In the genomic region with DNA sequence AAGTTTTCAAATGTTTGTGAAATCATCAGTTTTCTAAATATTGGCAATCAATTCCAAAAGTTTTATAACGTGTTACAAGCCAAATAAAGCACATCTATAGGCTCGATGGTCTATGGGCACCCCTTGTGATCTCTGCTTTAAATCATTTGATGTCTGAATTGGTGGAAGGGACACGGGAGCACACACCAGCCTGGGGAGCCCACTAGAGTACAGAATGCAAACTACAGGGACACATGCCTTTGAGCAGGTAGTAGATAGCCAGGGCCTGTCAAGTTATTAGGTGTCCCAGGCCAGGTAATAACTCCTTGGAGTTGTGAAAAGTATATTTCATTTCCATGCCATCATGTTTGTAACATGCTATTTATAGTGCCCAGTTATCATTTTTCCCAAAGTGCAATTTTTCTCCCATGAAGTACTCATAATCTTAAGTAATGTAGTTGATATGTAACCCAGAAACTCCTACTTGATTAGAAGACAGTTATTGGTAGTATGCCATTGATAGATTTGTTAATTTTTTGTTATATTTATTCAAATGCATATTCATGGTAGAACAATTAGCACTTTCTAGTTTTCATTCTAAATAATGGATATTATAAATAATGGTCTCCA, we compare ENCODE assay signal across 8 cellular contexts.
DNase-seq lines count a peak whose midpoint lies in the region; ATAC-seq and TF ChIP-seq lines count a peak whose summit lies in the region.

No MANE protein-coding gene starts in this region.

- H3K27ac ChIP-seq in CD8-positive, alpha-beta T cell (ENCODE audit: low read depth, low read length), result no peak overlapping the region
- no peak overlapping the region for H3K27ac ChIP-seq in colonic mucosa

- H3K27me3 Mint-ChIP-seq in CD8-positive, alpha-beta T cell (ENCODE audit: low read depth), result no peaks in the 10 kb centered on the region
- H3K27me3 Mint-ChIP-seq in osteocyte (ENCODE audit: unreplicated experiment), result no peaks in the 10 kb centered on the region

- H3K4me3 Mint-ChIP-seq in CD8-positive, alpha-beta T cell, result no peak overlapping the region
- no peak overlapping the region for H3K4me3 Mint-ChIP-seq in osteocyte (ENCODE audit: unreplicated experiment)

- H3K9me3 Mint-ChIP-seq in CD8-positive, alpha-beta T cell, result no peaks in the 10 kb centered on the region
- no peaks in the 10 kb centered on the region for H3K9me3 Mint-ChIP-seq in osteocyte (ENCODE audit: unreplicated experiment)

- no peak overlapping the region for H3K4me3 ChIP-seq in CD8-positive, alpha-beta T cell (ENCODE audit: low read depth, low read length)
- no peak overlapping the region for H3K4me3 ChIP-seq in colonic mucosa

- ATAC-seq in CD8-positive, alpha-beta T cell, result no peak
- ATAC-seq in GM18858 (IDR thresholded peaks at IDR 0.05; ENCODE audit: unreplicated experiment), result peak; percentile 90
- peak; percentile 97 for ATAC-seq in HG02885 (IDR thresholded peaks at IDR 0.05; ENCODE audit: poor library complexity, unreplicated experiment)
- no peak for ATAC-seq in GM18870 (IDR thresholded peaks at IDR 0.05; ENCODE audit: unreplicated experiment)

- no peak overlapping the region for H3K9ac ChIP-seq in colonic mucosa (ENCODE audit: low read depth in 2 of 2, low read length in 2 of 2)

- peaks cover 5% of the 10 kb centered on the region for H3K4me1 Mint-ChIP-seq in CD8-positive, alpha-beta T cell (ENCODE audit: low read depth)
- H3K4me1 Mint-ChIP-seq in osteocyte (ENCODE audit: unreplicated experiment), result no peaks in the 10 kb centered on the region

- H3K4me1 ChIP-seq in CD8-positive, alpha-beta T cell (ENCODE audit: insufficient read depth, low read length), result no peaks in the 10 kb centered on the region
- H3K4me1 ChIP-seq in colonic mucosa, result no peaks in the 10 kb centered on the region

- H3K27me3 ChIP-seq in CD8-positive, alpha-beta T cell (ENCODE audit: insufficient read depth, low read length), result no peaks in the 10 kb centered on the region
- no peaks in the 10 kb centered on the region for H3K27me3 ChIP-seq in colonic mucosa

- CTCF ChIA-PET in CD8-positive, alpha-beta T cell (lab: Charles Lee), result no interaction called here

- peaks cover 5% of the 10 kb centered on the region for H3K36me3 Mint-ChIP-seq in CD8-positive, alpha-beta T cell
- peaks cover 8% of the 10 kb centered on the region for H3K36me3 Mint-ChIP-seq in osteocyte (ENCODE audit: unreplicated experiment)

- POLR2A ChIA-PET in CD8-positive, alpha-beta T cell (lab: Charles Lee), result no interaction called here

- DNase-seq in CD8-positive, alpha-beta T cell, result no peak
- DNase-seq in NCI-H345 treated with DMSO at 0.1 percent for 48 hours (lab: John Stamatoyannopoulos, UW; ENCODE audit: unreplicated experiment), result peak; percentile 10
- DNase-seq in colonic mucosa, result no peak
- no peak for DNase-seq in osteocyte (ENCODE audit: extremely low spot score, unreplicated experiment)
- DNase-seq in activated CD4-positive, CD25-positive, alpha-beta regulatory T cell treated with anti-CD3 and anti-CD28 coated beads, Interleukin-2, amount 50 U/mL, for 72 hours, result no peak

- no peak overlapping the region for H3K27ac Mint-ChIP-seq in CD8-positive, alpha-beta T cell
- H3K27ac Mint-ChIP-seq in osteocyte (ENCODE audit: unreplicated experiment), result no peak overlapping the region

- peak; percentile 21 for TF ChIP-seq CTCF in CD8-positive, alpha-beta T cell (IDR thresholded peaks at IDR 0.05)
- peak; percentile 42 for TF ChIP-seq CTCF in colonic mucosa (IDR thresholded peaks at IDR 0.05)
- peak; percentile 38 for TF ChIP-seq CTCF in osteocyte (IDR thresholded peaks at IDR 0.05)

- no peaks in the 10 kb centered on the region for H3K9me3 ChIP-seq in CD8-positive, alpha-beta T cell (ENCODE audit: low read length)
- H3K9me3 ChIP-seq in colonic mucosa, result no peaks in the 10 kb centered on the region

- no peaks in the 10 kb centered on the region for H3K36me3 ChIP-seq in CD8-positive, alpha-beta T cell (ENCODE audit: insufficient read depth, low read length)
- no peaks in the 10 kb centered on the region for H3K36me3 ChIP-seq in colonic mucosa

- intact Hi-C loops in CD8-positive, alpha-beta T cell (cut with DNase I, micrococcal nuclease), result loop anchor here (5.0 to 10.0 kb wide), 3 partner anchors 195 to 1028 kb away; a partner anchor contains a TSS
- intact Hi-C loops in colonic mucosa (cut with DNase I), result loop anchor here (5.0 kb wide), 1 partner anchor 615 kb away; no protein-coding TSS in a partner anchor

Comparison
In these comparisons a context has a peak if more than half of its experiments do, and no peak if none do; other contexts are left out.
1. ATAC-seq: peak in GM18858 (single experiment) and HG02885 (single experiment); none in CD8-positive, alpha-beta T cell (single experiment) and GM18870 (single experiment).
2. Peak in every context shown above with its lines, with median percentiles within 50 percentile points of each other: CTCF ChIP-seq.